In genomic region chr2:37191253-37191652, GRCh38 we compare ENCODE assay signal across 1 cellular context.
TF ChIP-seq lines count a peak whose summit lies in the region.

No MANE protein-coding gene starts in this region.

TF ChIP-seq in H1, 55 proteins besides CTCF, POLR2A, EP300 and RAD21:
- TF ChIP-seq MAFK (IDR thresholded peaks at IDR 0.05; ENCODE audit: low read depth, low read length) (no peak), POLR2AphosphoS5 (IDR thresholded peaks at IDR 0.05; ENCODE audit: low read depth, low read length) (no peak), JUN (IDR thresholded peaks at IDR 0.05; ENCODE audit: low read depth, low read length) (no peak), GABPA (IDR thresholded peaks at IDR 0.05; ENCODE audit: borderline replicate concordance, insufficient read depth, low read length) (no peak), CBX5 (IDR thresholded peaks at IDR 0.05; ENCODE audit: low read depth, low read length) (no peak), JUND (IDR thresholded peaks at IDR 0.05; ENCODE audit: low read length) (no peak), KDM1A (IDR thresholded peaks at IDR 0.05; ENCODE audit: borderline replicate concordance, low read length) (no peak), TCF12 (IDR thresholded peaks at IDR 0.05; ENCODE audit: low read depth, low read length) (no peak), HDAC2 (IDR thresholded peaks at IDR 0.05; ENCODE audit: borderline replicate concordance in 1 of 2, low read depth in 2 of 2, low read length in 2 of 2) (no peak), TAF7 (optimal IDR thresholded peaks at IDR 0.05; ENCODE audit: borderline replicate concordance, low read depth, low read length) (no peak), NRF1 (IDR thresholded peaks at IDR 0.05; ENCODE audit: low read depth, low read length) (no peak)
